ENCODE assay signal across 17 cellular contexts in genomic region chr1:177429234-177429633, GRCh38.
DNase-seq lines count a peak whose midpoint lies in the region; ATAC-seq and TF ChIP-seq lines count a peak whose summit lies in the region.
"Had no signal": no experiment of that assay in that cellular context is flagged by ENCODE, and none has a peak within 500 bp of the region (broad histone marks: within the 10 kb centered on the region; RNA-seq: fewer than 3 reads in every experiment).

No MANE protein-coding gene starts in this region.

- H3K36me3 Mint-ChIP-seq in H9 (ENCODE audit: insufficient read depth in 1 of 3, low read depth in 3 of 3) (no peaks in the 10 kb centered on the region), progenitor cell of endocrine pancreas (ENCODE audit: insufficient read depth) (no peaks in the 10 kb centered on the region)

- H3K27me3 Mint-ChIP-seq in H9 (ENCODE audit: low read depth) (no peaks in the 10 kb centered on the region; the same call in none of the 2 replicates), progenitor cell of endocrine pancreas (peaks cover 8% of the 10 kb centered on the region)

- H4K20me1 ChIP-seq in H9 (ENCODE audit: control insufficient read depth, insufficient read depth, insufficient read length), result no peaks in the 10 kb centered on the region
- H4K20me1 ChIP-seq in PC-3 (ENCODE audit: low read length), result no peaks in the 10 kb centered on the region

- H3K9ac ChIP-seq in H9 (ENCODE audit: extremely low read depth, insufficient read length, low read length), result no peak overlapping the region
- no peak overlapping the region for H3K9ac ChIP-seq in PC-3 (ENCODE audit: low read length)

- no peak overlapping the region for H2BK120ac ChIP-seq in H9 (ENCODE audit: low read depth, low read length, poor library complexity, severe bottlenecking)

- CTCF ChIA-PET in PC-3 (lab: Charles Lee), result no interaction called here

- H4K8ac ChIP-seq in H9 (replicated peaks; ENCODE audit: insufficient read length, low read depth, low read length), result no peak overlapping the region

- no peak overlapping the region for H4K91ac ChIP-seq in H9 (ENCODE audit: insufficient read length, low read depth, low read length)

- H3K14ac ChIP-seq in H9 (ENCODE audit: insufficient read depth, low read length), result no peak overlapping the region

- POLR2A ChIA-PET in PC-3 (lab: Charles Lee; ENCODE audit: unreplicated experiment), result no interaction called here

- H3K79me1 ChIP-seq in H9 (ENCODE audit: insufficient read depth, low read depth, low read length, poor library complexity, severe bottlenecking), result no peaks in the 10 kb centered on the region

- intact Hi-C loops in PC-3 (cut with micrococcal nuclease) (no loop called here), dorsolateral prefrontal cortex (cut with DNase I) (no loop called here)

- H2BK5ac ChIP-seq in H9 (ENCODE audit: insufficient read length, low read length), result no peak overlapping the region

- H3K56ac ChIP-seq in H9 (ENCODE audit: insufficient read length, low read depth, low read length), result no peak overlapping the region

- no peak overlapping the region for H3T11ph ChIP-seq in H9 (ENCODE audit: low read length)

- no peak overlapping the region for H3K4me3 Mint-ChIP-seq in H9
- H3K4me3 Mint-ChIP-seq in progenitor cell of endocrine pancreas (ENCODE audit: low read depth), result no peak overlapping the region

- H3K9me3 ChIP-seq in H9 (ENCODE audit: control insufficient read depth, low read depth, low read length) (no peaks in the 10 kb centered on the region), PC-3 (ENCODE audit: low read length) (no peaks in the 10 kb centered on the region)

- no peak for ATAC-seq in PC-3

- WGBS in H9 (ENCODE audit: extremely low coverage, insufficient read length, low lambda C conversion rate), result no CpG with 5 or more reads among the region's 2 CpGs

- H3K4ac ChIP-seq in H9 (ENCODE audit: low read depth, low read length), result no peak overlapping the region

- H2AK5ac ChIP-seq in H9 (ENCODE audit: insufficient read length, low read length), result no peak overlapping the region

- no peak overlapping the region for H4K5ac ChIP-seq in H9 (ENCODE audit: insufficient read length, low read depth, low read length)

- no peak overlapping the region for H3K27ac Mint-ChIP-seq in H9
- H3K27ac Mint-ChIP-seq in progenitor cell of endocrine pancreas, result no peak overlapping the region

- no peak overlapping the region for H3K4me3 ChIP-seq in PC-3 (ENCODE audit: low read length)
- H3K4me3 ChIP-seq in dorsolateral prefrontal cortex, result no peak overlapping the region

- no TSS peak for BruUV-seq in PC-3 (replicated peaks; lab: Mats Ljungman, UMichigan)

- H3K4me1 ChIP-seq in H9 (ENCODE audit: insufficient read depth, low read length) (no peaks in the 10 kb centered on the region), PC-3 (ENCODE audit: insufficient read depth, low read length) (peaks cover 6% of the 10 kb centered on the region; the same call in 1 of the 2 replicates)

- H3K4me2 ChIP-seq in H9 (ENCODE audit: insufficient read depth, insufficient read length, low read length) (no peak overlapping the region), PC-3 (ENCODE audit: low read length) (no peak overlapping the region)

- H3F3A ChIP-seq in PC-3 (ENCODE audit: low read length, unreplicated experiment), result no peaks in the 10 kb centered on the region

- H3K9me2 ChIP-seq in PC-3 (replicated peaks; ENCODE audit: low read length), result no peaks in the 10 kb centered on the region

- H3K23ac ChIP-seq in H9 (ENCODE audit: insufficient read length, low read depth, low read length), result no peak overlapping the region

- H3K23me2 ChIP-seq in H9 (ENCODE audit: insufficient read length, low read depth, low read length, poor library complexity, severe bottlenecking), result no peaks in the 10 kb centered on the region

- no peaks in the 10 kb centered on the region for H3K9me3 Mint-ChIP-seq in H9
- no peaks in the 10 kb centered on the region for H3K9me3 Mint-ChIP-seq in progenitor cell of endocrine pancreas (ENCODE audit: low read depth)

- H3K27ac ChIP-seq in H9 (ENCODE audit: insufficient read length, low read depth, low read length) (no peak overlapping the region), PC-3 (ENCODE audit: low read length) (no peak overlapping the region), dorsolateral prefrontal cortex (no peak overlapping the region)
- H3K27ac ChIP-seq: RWPE1 had no signal

- peak; percentile 26 for DNase-seq in NCI-H748 (lab: John Stamatoyannopoulos, UW; ENCODE audit: unreplicated experiment)
- DNase-seq in NCI-H748 treated with DMSO at 0.1 percent for 48 hours (lab: John Stamatoyannopoulos, UW), result no peak
- DNase-seq in H9, result no peak
- no peak for DNase-seq in PC-3
- DNase-seq in progenitor cell of endocrine pancreas (ENCODE audit: low spot score, unreplicated experiment), result no peak
- no peak for DNase-seq in dorsolateral prefrontal cortex
- DNase-seq in T1000 (lab: John Stamatoyannopoulos, UW), result no peak
- DNase-seq in Kasumi-1 (lab: John Stamatoyannopoulos, UW), result no peak
- DNase-seq: C1 segment of cervical spinal cord; COR-L47; H7; IMR-90; Karpas-422; MV-4-11; NK-92 treated with Interleukin-12 subunit alpha and Interleukin-12 subunit beta, amount 100 ng/mL, for 24 hours; OCI-M1 had no signal

- H3K18ac ChIP-seq in H9 (ENCODE audit: insufficient read length, low read depth, low read length), result no peak overlapping the region

- H2BK12ac ChIP-seq in H9 (ENCODE audit: insufficient read length, low read depth, low read length), result no peak overlapping the region

- H3K79me2 ChIP-seq in H9 (ENCODE audit: insufficient read depth, low read length) (no peaks in the 10 kb centered on the region), PC-3 (ENCODE audit: low read length) (no peaks in the 10 kb centered on the region)

- H2AFZ ChIP-seq in H9 (ENCODE audit: low read length) (no peak overlapping the region), PC-3 (ENCODE audit: low read length) (no peak overlapping the region)

- H2BK15ac ChIP-seq in H9 (ENCODE audit: low read depth, low read length), result no peak overlapping the region

- H3K4me1 Mint-ChIP-seq in H9 (no peaks in the 10 kb centered on the region), progenitor cell of endocrine pancreas (ENCODE audit: low read depth) (no peaks in the 10 kb centered on the region)

- peak; percentile 27; the same call in 1 of the 3 replicates for TF ChIP-seq CTCF in H9 (conservative IDR thresholded peaks at IDR 0.05)
- TF ChIP-seq CTCF in PC-3 (conservative IDR thresholded peaks at IDR 0.05; ENCODE audit: low read depth, low read length), result 0 out of 2 replicates have a peak, but pooled peaks have one; percentile 15
- peak; percentile 15 for TF ChIP-seq CTCF in progenitor cell of endocrine pancreas (IDR thresholded peaks at IDR 0.05; ENCODE audit: unreplicated experiment)
- no peak for TF ChIP-seq CTCF in dorsolateral prefrontal cortex (IDR thresholded peaks at IDR 0.05 in 54 of 56, conservative IDR thresholded peaks at IDR 0.05 in 2 of 56; ENCODE audit: low read depth in 1 of 56, partially characterized antibody in 56 of 56)

- no peak overlapping the region for H2BK20ac ChIP-seq in H9 (ENCODE audit: low read depth, low read length, poor library complexity, severe bottlenecking)

- H3K27me3 ChIP-seq in H9 (ENCODE audit: insufficient read depth, low read length), result no peaks in the 10 kb centered on the region
- H3K27me3 ChIP-seq in PC-3 (ENCODE audit: low read length), result no peaks in the 10 kb centered on the region
- H3K27me3 ChIP-seq in dorsolateral prefrontal cortex, result no peaks in the 10 kb centered on the region

- H3K36me3 ChIP-seq in PC-3 (ENCODE audit: low read depth, low read length), result no peaks in the 10 kb centered on the region

Comparison
In these comparisons a context has a peak if more than half of its experiments do, and no peak if none do; other contexts are left out.
1. CTCF ChIP-seq: peak in H9 (single experiment), PC-3 (single experiment) and progenitor cell of endocrine pancreas (single experiment); none in dorsolateral prefrontal cortex (0 of 56).